18 cellular contexts compared by ENCODE assay signal in genomic region chr18:35875566-35875965, GRCh38.
DNase-seq lines count a peak whose midpoint lies in the region; TF ChIP-seq lines count a peak whose summit lies in the region.
"Had no signal": no experiment of that assay in that cellular context is flagged by ENCODE, and none has a peak within 500 bp of the region (broad histone marks: within the 10 kb centered on the region; RNA-seq: fewer than 3 reads in every experiment).

No MANE protein-coding gene starts in this region.

- no peaks in the 10 kb centered on the region for H3F3A ChIP-seq in smooth muscle cell (ENCODE audit: low read depth)

- no peaks in the 10 kb centered on the region for H3K9me3 ChIP-seq in smooth muscle cell (replicated peaks; ENCODE audit: low read depth)
- H3K9me3 ChIP-seq: BLaER1 treated with 17β-estradiol and CSF1 and Interleukin-3, amounts not matched to agents 10 nM and 100 nM; SJCRH30 had no signal

- H3K36me3 ChIP-seq in smooth muscle cell (ENCODE audit: low read depth) = no peaks in the 10 kb centered on the region
- H3K36me3 ChIP-seq: BLaER1 treated with 17β-estradiol and CSF1 and Interleukin-3, amounts not matched to agents 10 nM and 100 nM; SJCRH30 had no signal

- no peak overlapping the region for H3K4me3 Mint-ChIP-seq in glutamatergic neuron (ENCODE audit: unreplicated experiment)
- H3K4me3 Mint-ChIP-seq: CD8-positive, alpha-beta T cell had no signal

- peak overlapping the region; percentile 62 for H3K4me2 ChIP-seq in smooth muscle cell
- H3K4me2 ChIP-seq: BLaER1 treated with 17β-estradiol and CSF1 and Interleukin-3, amounts not matched to agents 10 nM and 100 nM had no signal

- peak overlapping the region; percentile 46 for H2AFZ ChIP-seq in smooth muscle cell (ENCODE audit: low read depth)

- H3K4me3 ChIP-seq in smooth muscle cell = no peak overlapping the region
- H3K4me3 ChIP-seq: BLaER1 treated with 17β-estradiol and CSF1 and Interleukin-3, amounts not matched to agents 10 nM and 100 nM; SJCRH30 had no signal

- H3K4me1 Mint-ChIP-seq in glutamatergic neuron (ENCODE audit: low read depth, unreplicated experiment) = peaks cover 15% of the 10 kb centered on the region

- H3K27me3 ChIP-seq in smooth muscle cell (ENCODE audit: low read depth) = no peaks in the 10 kb centered on the region
- H3K27me3 ChIP-seq: BLaER1 treated with 17β-estradiol and CSF1 and Interleukin-3, amounts not matched to agents 10 nM and 100 nM; SJCRH30 had no signal

- peak; percentile 67 for DNase-seq in HPDE6-E6E7 (ENCODE audit: extremely low spot score)
- peak; percentile 9 for DNase-seq in RKO (ENCODE audit: low spot score)
- DNase-seq in epithelial cell of prostate (ENCODE audit: low read depth, low spot score) = peak; percentile 45
- DNase-seq in smooth muscle cell (lab: John Stamatoyannopoulos, UW; ENCODE audit: unreplicated experiment) = no peak
- DNase-seq in glutamatergic neuron = no peak
- DNase-seq in GM03348 (ENCODE audit: low spot score) = no peak
- DNase-seq in SW480 (ENCODE audit: low spot score) = no peak
- DNase-seq: DND-41, NCI-H1105 treated with DMSO at 0.1 percent for 48 hours, NCI-H1694, NCI-H2081 treated with DMSO at 0.1 percent for 48 hours, NCI-H2227 treated with DMSO at 0.1 percent for 48 hours, NCI-H510A treated with DMSO at 0.1 percent for 48 hours, NCI-H774, PC-3, SJCRH30 had no signal

- H3K79me2 ChIP-seq in smooth muscle cell (ENCODE audit: low read depth) = no peaks in the 10 kb centered on the region

- H3K9ac ChIP-seq in smooth muscle cell (ENCODE audit: low read depth) = no peak overlapping the region
- H3K9ac ChIP-seq: BLaER1 treated with 17β-estradiol and CSF1 and Interleukin-3, amounts not matched to agents 10 nM and 100 nM had no signal

- H3K36me3 Mint-ChIP-seq in glutamatergic neuron (ENCODE audit: unreplicated experiment) = peaks cover 5% of the 10 kb centered on the region
- H3K36me3 Mint-ChIP-seq: CD8-positive, alpha-beta T cell had no signal

- H3K27ac Mint-ChIP-seq in glutamatergic neuron (ENCODE audit: unreplicated experiment) = no peak overlapping the region
- H3K27ac Mint-ChIP-seq: CD8-positive, alpha-beta T cell had no signal

- no peaks in the 10 kb centered on the region for H4K20me1 ChIP-seq in smooth muscle cell (ENCODE audit: low read depth)
- H4K20me1 ChIP-seq: BLaER1 treated with 17β-estradiol and CSF1 and Interleukin-3, amounts not matched to agents 10 nM and 100 nM had no signal

- TF ChIP-seq CTCF in smooth muscle cell (IDR thresholded peaks at IDR 0.05; ENCODE audit: borderline replicate concordance, insufficient read depth, poor library complexity, severe bottlenecking) = no peak
- TF ChIP-seq CTCF in glutamatergic neuron (IDR thresholded peaks at IDR 0.05; ENCODE audit: partially characterized antibody, unreplicated experiment) = no peak

- WGBS in smooth muscle cell (ENCODE audit: low lambda C conversion rate) = 67% methylated on average over 1 of the region's 1 CpG

- H3K27me3 Mint-ChIP-seq in glutamatergic neuron (ENCODE audit: unreplicated experiment) = no peaks in the 10 kb centered on the region

- H3K27ac ChIP-seq in epithelial cell of prostate (no peak overlapping the region), smooth muscle cell (ENCODE audit: low read depth) (peak overlapping the region; percentile 36)
- H3K27ac ChIP-seq: BLaER1 treated with 17β-estradiol and CSF1 and Interleukin-3, amounts not matched to agents 10 nM and 100 nM; SJCRH30 had no signal

- H3K4me1 ChIP-seq in smooth muscle cell (ENCODE audit: low read depth) = peaks cover 9% of the 10 kb centered on the region
- H3K4me1 ChIP-seq: BLaER1 treated with 17β-estradiol and CSF1 and Interleukin-3, amounts not matched to agents 10 nM and 100 nM; SJCRH30 had no signal

- H3K9me3 Mint-ChIP-seq in glutamatergic neuron (ENCODE audit: unreplicated experiment) = no peaks in the 10 kb centered on the region

Comparison
In these comparisons a context has a peak if more than half of its experiments do, and no peak if none do; other contexts are left out.
1. DNase-seq: peak in HPDE6-E6E7 (single experiment), RKO (single experiment) and epithelial cell of prostate (single experiment); none in smooth muscle cell (single experiment), glutamatergic neuron (single experiment), GM03348 (single experiment) and SW480 (single experiment).